Comparison of ENCODE assay signal across 16 cellular contexts in the genomic region with DNA sequence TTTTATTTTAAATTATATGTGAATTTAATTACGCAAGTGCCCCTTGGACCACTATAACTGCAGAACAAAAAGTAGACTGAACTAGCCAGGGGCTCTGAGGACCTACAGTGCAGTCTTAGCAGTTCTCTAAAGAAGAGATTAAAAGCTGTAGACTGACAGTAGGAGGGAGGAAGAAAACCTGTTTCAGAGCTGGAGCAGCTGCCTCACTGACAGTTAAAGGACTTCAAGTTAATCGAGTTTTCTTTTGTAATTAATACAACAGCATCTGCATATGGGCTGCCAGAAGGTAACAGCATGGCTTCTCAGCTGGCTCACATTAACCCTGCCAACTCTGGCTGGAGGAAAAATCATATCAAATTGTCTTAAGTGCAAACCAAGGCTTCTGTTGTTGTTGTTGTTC. TPM values are rescaled to one million over a fixed set of nuclear protein-coding genes. Genes with fewer than 3 reads are reported as not detected.
DNase-seq lines count a peak whose midpoint lies in the region; ATAC-seq, FAIRE-seq and TF ChIP-seq lines count a peak whose summit lies in the region.
"Had no signal": no experiment of that assay in that cellular context is flagged by ENCODE, and none has a peak within 500 bp of the region (broad histone marks: within the 10 kb centered on the region; RNA-seq: fewer than 3 reads in every experiment).

No MANE protein-coding gene starts in this region.

- TF ChIP-seq CTCF in endodermal cell (conservative IDR thresholded peaks at IDR 0.05) = no peak
- no peak for TF ChIP-seq CTCF in HepG2 (CRISPR knock-in tag; IDR thresholded peaks at IDR 0.05)
- no peak for TF ChIP-seq CTCF in chondrocyte (IDR thresholded peaks at IDR 0.05)

- BruUV-seq in HepG2 (replicated peaks; lab: Mats Ljungman, UMichigan) = no TSS peak

- in situ Hi-C loops in HepG2 (cut with HindIII; ENCODE audit: extremely low pct_ligation_motif_present, low pct_unique_long_range_greater_than_20kb) = no loop called here

- H3K27me3 Mint-ChIP-seq in endodermal cell (ENCODE audit: insufficient read depth) (no peaks in the 10 kb centered on the region), chondrocyte (ENCODE audit: low read depth) (no peaks in the 10 kb centered on the region)
- H3K27me3 Mint-ChIP-seq: activated naive CD8-positive, alpha-beta T cell treated with anti-CD3 and anti-CD28 coated beads, Interleukin-2, amount 50 U/mL, for 24 hours had no signal

- ATAC-seq in HepG2 = peak; percentile 76
- ATAC-seq: activated naive CD8-positive, alpha-beta T cell treated with anti-CD3 and anti-CD28 coated beads, Interleukin-2, amount 50 U/mL, for 24 hours; HCT116 had no signal

- H3K9ac ChIP-seq in endodermal cell (ENCODE audit: extremely low read depth, low read length, poor library complexity, severe bottlenecking) (no peak overlapping the region), HepG2 (ENCODE audit: insufficient read depth, low read depth, low read length) (peak overlapping the region; percentile 33; the same call in 1 of the 2 replicates)

- TF ChIP-seq EP300 in HepG2 (IDR thresholded peaks at IDR 0.05; ENCODE audit: low read depth in 2 of 2, low read length in 2 of 2) (no peak; a peak in 1 of 4 replicates), HepG2 (CRISPR knock-in tag; IDR thresholded peaks at IDR 0.05; ENCODE audit: borderline replicate concordance) (no peak)

- DNase-seq in DMS 273 treated with DMSO at 0.1 percent for 48 hours (lab: John Stamatoyannopoulos, UW) = peak; percentile 85
- peak; percentile 31 to 79 for DNase-seq in NCI-H446 (lab: John Stamatoyannopoulos, UW)
- no peak for DNase-seq in endodermal cell
- DNase-seq in HepG2 (ENCODE audit: low spot score) = no peak
- no peak for DNase-seq in central memory CD4-positive, alpha-beta T cell
- DNase-seq in chondrocyte (ENCODE audit: low spot score) = no peak
- DNase-seq in NCI-H748 (lab: John Stamatoyannopoulos, UW; ENCODE audit: unreplicated experiment) = no peak
- DNase-seq in NCI-H345 treated with DMSO at 0.1 percent for 48 hours (lab: John Stamatoyannopoulos, UW; ENCODE audit: unreplicated experiment) = no peak
- DNase-seq: activated naive CD8-positive, alpha-beta T cell treated with anti-CD3 and anti-CD28 coated beads, Interleukin-2, amount 50 U/mL, for 24 hours; cortex of kidney; NCI-H226; thyroid gland had no signal

- peak overlapping the region; percentile 34 for H3K27ac ChIP-seq in endodermal cell (ENCODE audit: low read depth, low read length)
- peak overlapping the region; percentile 52 for H3K27ac ChIP-seq in HepG2 (ENCODE audit: extremely low read length, insufficient read depth, low read length)
- H3K27ac ChIP-seq: thyroid gland had no signal

- WGBS in endodermal cell (ENCODE audit: insufficient coverage in 1 of 2, insufficient read length in 1 of 2), 2 experiments = 36 to 50% methylated on average over 2 of the region's 2 CpGs
- WGBS in HepG2 (ENCODE audit: low lambda C conversion rate) = 17% methylated on average over 2 of the region's 2 CpGs

- H3K4me3 Mint-ChIP-seq in endodermal cell = no peak overlapping the region
- H3K4me3 Mint-ChIP-seq in chondrocyte (ENCODE audit: unreplicated experiment) = no peak overlapping the region
- H3K4me3 Mint-ChIP-seq: activated naive CD8-positive, alpha-beta T cell treated with anti-CD3 and anti-CD28 coated beads, Interleukin-2, amount 50 U/mL, for 24 hours; T-helper 1 cell treated with Interleukin-12 subunit alpha and Interleukin-12 subunit beta and Interleukin-4 antibody, amounts not matched to agents 30 μg/mL and 1 μg/mL, for 36 hours had no signal

- H3K9me3 ChIP-seq in endodermal cell (ENCODE audit: control insufficient read depth, low read length) (peaks cover 3% of the 10 kb centered on the region), HepG2 (ENCODE audit: low read length) (no peaks in the 10 kb centered on the region)
- H3K9me3 ChIP-seq: thyroid gland had no signal

- TF ChIP-seq POLR2A in HepG2 (IDR thresholded peaks at IDR 0.05; ENCODE audit: insufficient read depth in 1 of 2, low read depth in 2 of 2, low read length in 2 of 2) = no peak

- H3K36me3 ChIP-seq in endodermal cell (ENCODE audit: control insufficient read depth, insufficient read depth, low read length) (peaks cover 3% of the 10 kb centered on the region), HepG2 (replicated peaks in 1 of 2; ENCODE audit: control insufficient read depth in 1 of 2, insufficient read depth in 2 of 2, low read length in 2 of 2) (no peaks in the 10 kb centered on the region; a peak in 1 of 5 replicates)
- H3K36me3 ChIP-seq: thyroid gland had no signal

- POLR2A ChIA-PET in HepG2 (lab: Yijun Ruan, JAX) = interaction anchor here (1.2 to 1.9 kb wide), 3 partner anchors 19 to 70 kb away, joined by 3 to 4 read pairs (median 4); a partner anchor contains a TSS

- no peaks in the 10 kb centered on the region for H4K20me1 ChIP-seq in HepG2 (ENCODE audit: insufficient read depth, low read length)

- H2AFZ ChIP-seq in HepG2 (ENCODE audit: low read length) = no peak overlapping the region

- H3K79me2 ChIP-seq in HepG2 (ENCODE audit: insufficient read depth, low read length) = peaks cover 9% of the 10 kb centered on the region

- peak overlapping the region; percentile 66 for H3K4me2 ChIP-seq in HepG2 (ENCODE audit: low read depth, low read length)

- H3K27me3 ChIP-seq in endodermal cell (ENCODE audit: control insufficient read depth, insufficient read depth, low read length, poor library complexity, severe bottlenecking) = no peaks in the 10 kb centered on the region
- no peaks in the 10 kb centered on the region for H3K27me3 ChIP-seq in HepG2 (ENCODE audit: control insufficient read depth in 1 of 2, insufficient read depth in 2 of 2, low read length in 2 of 2)
- H3K27me3 ChIP-seq: thyroid gland had no signal

- TF ChIP-seq RAD21 in HepG2 (CRISPR knock-in tag; IDR thresholded peaks at IDR 0.05) = no peak

- H3K4me1 Mint-ChIP-seq in endodermal cell = peaks cover 39% of the 10 kb centered on the region
- peaks cover 21% of the 10 kb centered on the region for H3K4me1 Mint-ChIP-seq in chondrocyte (ENCODE audit: low read depth)

- no peaks in the 10 kb centered on the region for H3K4me1 ChIP-seq in endodermal cell (ENCODE audit: control insufficient read depth, insufficient read depth, low read length)
- H3K4me1 ChIP-seq in HepG2 (ENCODE audit: insufficient read depth, low read length) = peaks cover 40% of the 10 kb centered on the region

- H3K36me3 Mint-ChIP-seq in endodermal cell (ENCODE audit: low read depth) = no peaks in the 10 kb centered on the region
- H3K36me3 Mint-ChIP-seq in chondrocyte (ENCODE audit: low read depth) = peaks cover 3% of the 10 kb centered on the region

- intact Hi-C loops in HepG2 (cut with micrococcal nuclease; ENCODE audit: unreplicated experiment) = loop anchor here (2.0 kb wide), 1 partner anchor 65 kb away; no protein-coding TSS in a partner anchor

- H3K27ac Mint-ChIP-seq in endodermal cell = no peak overlapping the region
- H3K27ac Mint-ChIP-seq in chondrocyte (ENCODE audit: unreplicated experiment) = no peak overlapping the region
- H3K27ac Mint-ChIP-seq: activated naive CD8-positive, alpha-beta T cell treated with anti-CD3 and anti-CD28 coated beads, Interleukin-2, amount 50 U/mL, for 24 hours; T-helper 1 cell treated with Interleukin-12 subunit alpha and Interleukin-12 subunit beta and Interleukin-4 antibody, amounts not matched to agents 30 μg/mL and 1 μg/mL, for 36 hours had no signal

- FAIRE-seq in HepG2 (lab: Jason Lieb, UNC) = no peak
- FAIRE-seq: islet of Langerhans, RCC 7860 had no signal

- no peak overlapping the region for H3K4me3 ChIP-seq in endodermal cell (ENCODE audit: low read length)
- peak overlapping the region in 2 of 3 experiments; percentile 33 to 34; a peak in 3 of 6 replicates for H3K4me3 ChIP-seq in HepG2 (replicated peaks in 1 of 3; ENCODE audit: insufficient read depth in 1 of 3, low read depth in 2 of 3, low read length in 3 of 3)
- H3K4me3 ChIP-seq: thyroid gland had no signal

- CTCF ChIA-PET in HepG2 (lab: Yijun Ruan, JAX; ENCODE audit: low intra/inter-chr PET ratio, low total read pairs) = interaction anchor here (0.7 kb wide), 1 partner anchor 69 kb away, joined by 3 read pairs; no protein-coding TSS in a partner anchor

- H3K9me3 Mint-ChIP-seq in endodermal cell (no peaks in the 10 kb centered on the region), chondrocyte (ENCODE audit: low read depth) (no peaks in the 10 kb centered on the region)
- H3K9me3 Mint-ChIP-seq: activated naive CD8-positive, alpha-beta T cell treated with anti-CD3 and anti-CD28 coated beads, Interleukin-2, amount 50 U/mL, for 24 hours; T-helper 1 cell treated with Interleukin-12 subunit alpha and Interleukin-12 subunit beta and Interleukin-4 antibody, amounts not matched to agents 30 μg/mL and 1 μg/mL, for 36 hours had no signal

RNA-seq across cellular contexts. Expression of a gene that starts 19.9 kb away (rescaled TPM):
- total RNA-seq in endodermal cell (10 to 100 TPM in 1 of 2 donors, 1 to 10 TPM in 1; 9.8 to 11.0 TPM), HepG2 (2016; rRNA removed; fragmentation: Illumina TruSeq; extraction: Trizol) (4.8 and 6.1 TPM in 2 replicates), chondrocyte (12.5 to 12.7 TPM (median 12.6 TPM) in 3 replicates)
- 6.4 TPM for polyA plus RNA-seq in endodermal cell (2013, experiment 1 of 2)
- polyA plus RNA-seq in endodermal cell (2013, experiment 2 of 2) = 6.5 TPM
- total RNA-seq in HepG2 (2016; cell fraction: cytosol; rRNA removed; fragmentation: Illumina TruSeq; extraction: Trizol; ENCODE audit: low read depth) = 1.0 and 1.2 TPM in 2 replicates
- total RNA-seq in HepG2 (2016; cell fraction: insoluble cytoplasmic fraction; rRNA removed; fragmentation: Illumina TruSeq; extraction: Trizol) = 4.8 and 5.9 TPM in 2 replicates
- 2.2 and 2.7 TPM in 2 replicates for total RNA-seq in HepG2 (2016; cell fraction: membrane; rRNA removed; fragmentation: Illumina TruSeq; extraction: Trizol)
- 4.2 and 5.3 TPM in 2 replicates for total RNA-seq in HepG2 (2016; cell fraction: nucleus; rRNA removed; fragmentation: Illumina TruSeq; extraction: Trizol)
- 2.5 and 2.6 TPM in 2 replicates for polyA plus RNA-seq in HepG2 (2011; rRNA removed)
- 1.4 and 2.1 TPM in 2 replicates for polyA plus RNA-seq in HepG2 (2011; cell fraction: cytosol; rRNA removed)
- polyA plus RNA-seq in HepG2 (2011; cell fraction: nucleus; rRNA removed) = 1.4 and 1.5 TPM in 2 replicates
- 2.5 and 2.8 TPM in 2 replicates for polyA plus RNA-seq in HepG2 (2012)
- polyA plus RNA-seq in HepG2 (2016; cell fraction: cytosol; fragmentation: Illumina TruSeq; extraction: Trizol; ENCODE audit: low read depth) = 0.22 and 0.28 TPM in 2 replicates
- polyA plus RNA-seq in HepG2 (2016; cell fraction: insoluble cytoplasmic fraction; fragmentation: Illumina TruSeq; extraction: Trizol; ENCODE audit: low read depth) = 3.7 TPM in 2 replicates
- 0.66 and 0.70 TPM in 2 replicates for polyA plus RNA-seq in HepG2 (2016; cell fraction: membrane; fragmentation: Illumina TruSeq; extraction: Trizol; ENCODE audit: low read depth)
- 3.9 and 4.3 TPM in 2 replicates for polyA plus RNA-seq in HepG2 (2016; cell fraction: nucleus; fragmentation: Illumina TruSeq; extraction: Trizol; ENCODE audit: insufficient read depth, low read depth)
- polyA minus RNA-seq in HepG2 (2011; rRNA and poly(A)+ RNA removed; ENCODE audit: low replicate concordance) = 4.2 and 16.5 TPM in 2 replicates
- 2.4 and 2.5 TPM in 2 replicates for polyA minus RNA-seq in HepG2 (2011; cell fraction: cytosol; rRNA and poly(A)+ RNA removed)
- 5.3 and 5.9 TPM in 2 replicates for polyA minus RNA-seq in HepG2 (2011; cell fraction: nucleus; rRNA and poly(A)+ RNA removed)

RNA-seq across cellular contexts. Expression of a gene that starts 36.1 kb away (rescaled TPM):
- total RNA-seq in endodermal cell (1 to 10 TPM; 5.2 to 5.8 TPM), HepG2 (2016; rRNA removed; fragmentation: Illumina TruSeq; extraction: Trizol) (0.21 and 0.24 TPM in 2 replicates), chondrocyte (4.8 to 5.7 TPM (median 5.5 TPM) in 3 replicates)
- polyA plus RNA-seq in endodermal cell (2013, experiment 1 of 2) = 9.8 TPM
- polyA plus RNA-seq in endodermal cell (2013, experiment 2 of 2) = 7.5 TPM
- 0.35 and 0.71 TPM in 2 replicates for total RNA-seq in HepG2 (2016; cell fraction: cytosol; rRNA removed; fragmentation: Illumina TruSeq; extraction: Trizol; ENCODE audit: low read depth)
- total RNA-seq in HepG2 (2016; cell fraction: insoluble cytoplasmic fraction; rRNA removed; fragmentation: Illumina TruSeq; extraction: Trizol) = 0.13 and 0.22 TPM in 2 replicates
- total RNA-seq in HepG2 (2016; cell fraction: membrane; rRNA removed; fragmentation: Illumina TruSeq; extraction: Trizol) = 0.19 and 0.24 TPM in 2 replicates
- total RNA-seq in HepG2 (2016; cell fraction: nucleus; rRNA removed; fragmentation: Illumina TruSeq; extraction: Trizol) = 0.28 and 0.37 TPM in 2 replicates
- 0.12 and 0.26 TPM in 2 replicates for polyA plus RNA-seq in HepG2 (2011; rRNA removed)
- polyA plus RNA-seq in HepG2 (2011; cell fraction: cytosol; rRNA removed) = 0.09 and 0.12 TPM in 2 replicates
- 0.23 and 0.36 TPM in 2 replicates for polyA plus RNA-seq in HepG2 (2011; cell fraction: nucleus; rRNA removed)
- 0.07 and 0.23 TPM in 2 replicates for polyA plus RNA-seq in HepG2 (2012)
- polyA plus RNA-seq in HepG2 (2016; cell fraction: cytosol; fragmentation: Illumina TruSeq; extraction: Trizol; ENCODE audit: low read depth) = 0.05 and 0.09 TPM in 2 replicates
- 0.11 and 0.27 TPM in 2 replicates for polyA plus RNA-seq in HepG2 (2016; cell fraction: insoluble cytoplasmic fraction; fragmentation: Illumina TruSeq; extraction: Trizol; ENCODE audit: low read depth)
- 0.16 and 0.31 TPM in 2 replicates for polyA plus RNA-seq in HepG2 (2016; cell fraction: membrane; fragmentation: Illumina TruSeq; extraction: Trizol; ENCODE audit: low read depth)
- polyA plus RNA-seq in HepG2 (2016; cell fraction: nucleus; fragmentation: Illumina TruSeq; extraction: Trizol; ENCODE audit: insufficient read depth, low read depth) = 0.20 and 0.56 TPM in 2 replicates
- polyA minus RNA-seq in HepG2 (2011; rRNA and poly(A)+ RNA removed; ENCODE audit: low replicate concordance) = 0.78 and 3.1 TPM in 2 replicates
- polyA minus RNA-seq in HepG2 (2011; cell fraction: cytosol; rRNA and poly(A)+ RNA removed) = not detected in 2 replicates
- 0.26 TPM in 1 of 2 replicates, not detected in the other for polyA minus RNA-seq in HepG2 (2011; cell fraction: nucleus; rRNA and poly(A)+ RNA removed)

Comparison
In these comparisons a context has a peak if more than half of its experiments do, and no peak if none do; other contexts are left out.
1. DNase-seq: peak in DMS 273 treated with DMSO at 0.1 percent for 48 hours (single experiment) and NCI-H446 (2 of 2); none in endodermal cell (single experiment), HepG2 (single experiment), central memory CD4-positive, alpha-beta T cell (single experiment), chondrocyte (single experiment), NCI-H748 (single experiment) and NCI-H345 treated with DMSO at 0.1 percent for 48 hours (single experiment).